Comparison of ENCODE assay signal across 19 cellular contexts in genomic region chr17:61689610-61690180, GRCh38.
DNase-seq lines count a peak whose midpoint lies in the region; ATAC-seq, FAIRE-seq and TF ChIP-seq lines count a peak whose summit lies in the region.
"Had no signal": no experiment of that assay in that cellular context is flagged by ENCODE, and none has a peak within 500 bp of the region (broad histone marks: within the 10 kb centered on the region; RNA-seq: fewer than 3 reads in every experiment).

No MANE protein-coding gene starts in this region.

- DNase-seq in Daoy (ENCODE audit: low read depth) (peak; percentile 53), K562 (ENCODE audit: extremely low read depth in 1 of 4, low spot score in 3 of 4) (no peak), foreskin melanocyte (peak; percentile 46), HPDE6-E6E7 (ENCODE audit: extremely low spot score) (no peak), SHP77 (lab: John Stamatoyannopoulos, UW) (no peak), Kasumi-1 (lab: John Stamatoyannopoulos, UW) (no peak), aorta (no peak)
- peak; percentile 9 for DNase-seq in Jurkat, Clone E6-1 (ENCODE audit: low read depth, low spot score)
- DNase-seq: activated CD8-positive, alpha-beta T cell treated with anti-CD3 and anti-CD28 coated beads, Interleukin-2, amount 10 ng/mL, durations not matched to agents 7 days and 5 days; activated T-cell treated with anti-CD3 and anti-CD28 coated beads, Interleukin-2, amount 50 U/mL, for 72 hours; CD8-positive, alpha-beta memory T cell; DMS79; NCI-H1105; NCI-H2171; stimulated activated CD4-positive, alpha-beta T cell treated with anti-CD3 and anti-CD28 coated beads, Interleukin-2, amount 100 ng/mL, for 48 hours had no signal

- peaks cover 19% of the 10 kb centered on the region; the same call in 1 of the 3 replicates for H3K36me3 ChIP-seq in K562 (ENCODE audit: control insufficient read depth, insufficient read depth, low read length)
- no peaks in the 10 kb centered on the region for H3K36me3 ChIP-seq in aorta (ENCODE audit: control insufficient read depth in 1 of 2, insufficient read depth in 2 of 2, low read length in 1 of 2)
- H3K36me3 ChIP-seq: cardiac muscle cell, esophagus muscularis mucosa, vagina had no signal

- H3K9me1 ChIP-seq in K562 (ENCODE audit: control insufficient read depth, insufficient read depth, low read length) = no peaks in the 10 kb centered on the region

- intact Hi-C loops in K562 (cut with micrococcal nuclease) (no loop called here), aorta (cut with DNase I) (no loop called here)

- ATAC-seq in K562 = no peak
- no peak for ATAC-seq in aorta (ENCODE audit: low FRiP score)
- ATAC-seq: activated CD8-positive, alpha-beta T cell treated with anti-CD3 and anti-CD28 coated beads, Interleukin-2, amount 10 ng/mL, durations not matched to agents 7 days and 5 days; activated T-cell treated with anti-CD3 and anti-CD28 coated beads, Interleukin-2, amount 50 U/mL, for 72 hours had no signal

- POLR2A ChIA-PET in K562 (lab: Yijun Ruan, JAX) = interaction anchor here (0.6 to 0.9 kb wide), 2 partner anchors 11 to 21 kb away, joined by 3 to 5 read pairs; no protein-coding TSS in a partner anchor

- WGBS in K562 (ENCODE audit: insufficient coverage, low coverage, missing lambda C conversion rate) = 93% methylated on average over 3 of the region's 3 CpGs
- 92 to 93% methylated on average over 3 of the region's 3 CpGs for WGBS in aorta, 2 donors

- no peak overlapping the region for H3K27ac ChIP-seq in K562 (ENCODE audit: extremely low read depth, low read depth, low read length)
- H3K27ac ChIP-seq in aorta (ENCODE audit: low read depth in 1 of 2, low read length in 2 of 2) = no peak overlapping the region
- H3K27ac ChIP-seq: cardiac muscle cell, esophagus muscularis mucosa, RWPE1, vagina had no signal

- no peaks in the 10 kb centered on the region for H3K4me1 ChIP-seq in K562 (replicated peaks in 1 of 2; ENCODE audit: control insufficient read depth in 2 of 2, insufficient read depth in 2 of 2, low read length in 2 of 2)
- no peaks in the 10 kb centered on the region for H3K4me1 ChIP-seq in aorta (ENCODE audit: control insufficient read depth in 1 of 2, insufficient read depth in 2 of 2, low read length in 2 of 2)
- H3K4me1 ChIP-seq: esophagus muscularis mucosa, vagina had no signal

- FAIRE-seq in K562 (lab: Jason Lieb, UNC) = no peak

- H3K9ac ChIP-seq in K562 (ENCODE audit: insufficient read depth in 1 of 2, low read depth in 2 of 2, low read length in 2 of 2) = no peak overlapping the region

- H3K27me3 ChIP-seq in K562 (ENCODE audit: control insufficient read depth in 2 of 2, insufficient read depth in 2 of 2, low read length in 2 of 2) (no peaks in the 10 kb centered on the region), aorta (ENCODE audit: control insufficient read depth in 1 of 2, insufficient read depth in 2 of 2, low read length in 1 of 2) (no peaks in the 10 kb centered on the region)
- H3K27me3 ChIP-seq: cardiac muscle cell, esophagus muscularis mucosa, vagina had no signal

- no peaks in the 10 kb centered on the region for H3K79me2 ChIP-seq in K562 (ENCODE audit: control insufficient read depth, insufficient read depth, low read length)

- no peak for TF ChIP-seq POLR2A in K562 (conservative IDR thresholded peaks at IDR 0.05)

- no peak overlapping the region for H3K4me2 ChIP-seq in K562 (ENCODE audit: insufficient read depth, low read length)

- no peak overlapping the region for H3K4me3 ChIP-seq in Jurkat, Clone E6-1 (ENCODE audit: low read length)
- H3K4me3 ChIP-seq in K562 (no peak overlapping the region), aorta (ENCODE audit: low read length in 2 of 2) (no peak overlapping the region)
- H3K4me3 ChIP-seq: cardiac muscle cell, esophagus muscularis mucosa, vagina had no signal

- no peaks in the 10 kb centered on the region for H4K20me1 ChIP-seq in K562 (replicated peaks; ENCODE audit: control insufficient read depth, insufficient read depth, low read length)

- no peak for TF ChIP-seq CTCF in K562 (IDR thresholded peaks at IDR 0.05 in 2 of 3, conservative IDR thresholded peaks at IDR 0.05 in 1 of 3; ENCODE audit: insufficient read depth in 2 of 3, low read depth in 1 of 3, low read length in 3 of 3)

- TF ChIP-seq EP300 in K562 (IDR thresholded peaks at IDR 0.05; ENCODE audit: low read length) = no peak

- H3K9me3 ChIP-seq in K562 (replicated peaks; ENCODE audit: control insufficient read depth, insufficient read depth, low read depth, low read length) (no peaks in the 10 kb centered on the region), aorta (ENCODE audit: control insufficient read depth, low read length) (no peaks in the 10 kb centered on the region)
- H3K9me3 ChIP-seq: esophagus muscularis mucosa, vagina had no signal

- BruUV-seq in K562 (replicated peaks; lab: Mats Ljungman, UMichigan) = no TSS peak

- no peak for TF ChIP-seq RAD21 in K562 (CRISPR knock-in tag; conservative IDR thresholded peaks at IDR 0.05 in 1 of 2, IDR thresholded peaks at IDR 0.05 in 1 of 2)

- in situ Hi-C loops in K562 (cut with MboI) = no loop called here

- CTCF ChIA-PET in K562 (lab: Yijun Ruan, JAX; ENCODE audit: low intra/inter-chr PET ratio) = no interaction called here

- H2AFZ ChIP-seq in K562 (ENCODE audit: low read depth, low read length) = no peak overlapping the region

TF ChIP-seq in K562, 482 proteins besides CTCF, POLR2A, EP300 and RAD21:
- TF ChIP-seq NFE2 (IDR thresholded peaks at IDR 0.05; ENCODE audit: low read depth) (no peak), ZBED1 (IDR thresholded peaks at IDR 0.05) (no peak), ZNF121 (CRISPR knock-in tag; conservative IDR thresholded peaks at IDR 0.05) (peak; percentile 54; the same call in 1 of the 2 replicates), LEF1 (IDR thresholded peaks at IDR 0.05) (no peak), ZBTB11 (CRISPR knock-in tag; IDR thresholded peaks at IDR 0.05) (peak in 1 of 3 experiments; percentile 63; a peak in 2 of 6 replicates), NRF1 (conservative IDR thresholded peaks at IDR 0.05 in 1 of 2, IDR thresholded peaks at IDR 0.05 in 1 of 2) (no peak), CREB1 (IDR thresholded peaks at IDR 0.05) (no peak), CREB1 (CRISPR knock-in tag; IDR thresholded peaks at IDR 0.05) (no peak)

Comparison
In these comparisons a context has a peak if more than half of its experiments do, and no peak if none do; other contexts are left out.
1. DNase-seq: peak in Daoy (single experiment), Jurkat, Clone E6-1 (single experiment) and foreskin melanocyte (single experiment); none in K562 (0 of 4), HPDE6-E6E7 (single experiment), SHP77 (0 of 2), Kasumi-1 (0 of 2) and aorta (0 of 2).